ENCODE assay signal across 1 cellular context in genomic region chr21:39580744-39581143, GRCh38.
TF ChIP-seq lines count a peak whose summit lies in the region.

No MANE protein-coding gene starts in this region.

TF ChIP-seq in H1, 55 proteins besides CTCF, POLR2A, EP300 and RAD21 (continued from another document):
- TF ChIP-seq RBBP5 (IDR thresholded peaks at IDR 0.05; ENCODE audit: borderline replicate concordance, low read depth, low read length) (no peak), CBX5 (IDR thresholded peaks at IDR 0.05; ENCODE audit: low read depth, low read length) (no peak), SP4 (IDR thresholded peaks at IDR 0.05; ENCODE audit: low read length) (no peak), SP2 (IDR thresholded peaks at IDR 0.05; ENCODE audit: low read length) (no peak), CHD2 (IDR thresholded peaks at IDR 0.05; ENCODE audit: low read length) (no peak), E2F6 (IDR thresholded peaks at IDR 0.05) (no peak), JUND (IDR thresholded peaks at IDR 0.05; ENCODE audit: low read length) (no peak), TAF7 (optimal IDR thresholded peaks at IDR 0.05; ENCODE audit: borderline replicate concordance, low read depth, low read length) (no peak), ZNF274 (IDR thresholded peaks at IDR 0.05; ENCODE audit: borderline replicate concordance, extremely low read depth, low read length) (no peak), KDM1A (IDR thresholded peaks at IDR 0.05; ENCODE audit: borderline replicate concordance, low read length) (no peak), POU5F1 (IDR thresholded peaks at IDR 0.05; ENCODE audit: low read depth, low read length) (no peak)
TF ChIP-seq in H1: peak in this region for 0.
